Comparison of ENCODE assay signal across 1 cellular context in the genomic region with DNA sequence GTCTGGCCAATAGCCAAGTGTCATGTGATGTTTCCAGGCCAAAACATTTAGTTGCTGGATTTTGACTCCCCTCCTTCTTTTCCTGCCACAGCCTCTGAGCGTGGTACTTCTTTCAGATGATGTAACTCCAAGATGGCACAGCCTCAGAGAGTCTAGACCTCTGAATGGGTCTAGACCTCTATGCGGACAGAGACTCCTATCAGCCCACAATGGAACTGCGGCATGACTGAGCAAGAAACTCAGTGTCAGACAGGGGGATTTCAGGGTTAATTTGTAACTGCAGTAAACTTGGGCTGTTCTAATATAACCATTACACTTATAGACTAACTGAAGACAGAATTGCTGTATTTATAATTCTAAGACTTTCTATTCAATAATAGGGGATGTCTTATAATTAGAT.
TF ChIP-seq lines count a peak whose summit lies in the region.

No MANE protein-coding gene starts in this region.

TF ChIP-seq in WTC11, 78 proteins besides CTCF, POLR2A, EP300 and RAD21 (continued from another document):
- no peak for TF ChIP-seq TEAD1 (CRISPR knock-in tag; IDR thresholded peaks at IDR 0.05)
- TF ChIP-seq, protein P1, sequence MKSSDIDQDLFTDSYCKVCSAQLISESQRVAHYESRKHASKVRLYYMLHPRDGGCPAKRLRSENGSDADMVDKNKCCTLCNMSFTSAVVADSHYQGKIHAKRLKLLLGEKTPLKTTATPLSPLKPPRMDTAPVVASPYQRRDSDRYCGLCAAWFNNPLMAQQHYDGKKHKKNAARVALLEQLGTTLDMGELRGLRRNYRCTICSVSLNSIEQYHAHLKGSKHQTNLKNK (CRISPR knock-in tag; IDR thresholded peaks at IDR 0.05) = no peak
- TF ChIP-seq, protein P2, sequence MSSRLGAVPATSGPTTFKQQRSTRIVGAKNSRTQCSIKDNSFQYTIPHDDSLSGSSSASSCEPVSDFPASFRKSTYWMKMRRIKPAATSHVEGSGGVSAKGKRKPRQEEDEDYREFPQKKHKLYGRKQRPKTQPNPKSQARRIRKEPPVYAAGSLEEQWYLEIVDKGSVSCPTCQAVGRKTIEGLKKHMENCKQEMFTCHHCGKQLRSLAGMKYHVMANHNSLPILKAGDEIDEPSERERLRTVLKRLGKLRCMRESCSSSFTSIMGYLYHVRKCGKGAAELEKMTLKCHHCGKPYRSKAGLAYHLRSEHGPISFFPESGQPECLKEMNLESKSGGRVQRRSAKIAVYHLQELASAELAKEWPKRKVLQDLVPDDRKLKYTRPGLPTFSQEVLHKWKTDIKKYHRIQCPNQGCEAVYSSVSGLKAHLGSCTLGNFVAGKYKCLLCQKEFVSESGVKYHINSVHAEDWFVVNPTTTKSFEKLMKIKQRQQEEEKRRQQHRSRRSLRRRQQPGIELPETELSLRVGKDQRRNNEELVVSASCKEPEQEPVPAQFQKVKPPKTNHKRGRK (CRISPR knock-in tag; IDR thresholded peaks at IDR 0.05; ENCODE audit: borderline replicate concordance) = no peak
